In the genomic region with DNA sequence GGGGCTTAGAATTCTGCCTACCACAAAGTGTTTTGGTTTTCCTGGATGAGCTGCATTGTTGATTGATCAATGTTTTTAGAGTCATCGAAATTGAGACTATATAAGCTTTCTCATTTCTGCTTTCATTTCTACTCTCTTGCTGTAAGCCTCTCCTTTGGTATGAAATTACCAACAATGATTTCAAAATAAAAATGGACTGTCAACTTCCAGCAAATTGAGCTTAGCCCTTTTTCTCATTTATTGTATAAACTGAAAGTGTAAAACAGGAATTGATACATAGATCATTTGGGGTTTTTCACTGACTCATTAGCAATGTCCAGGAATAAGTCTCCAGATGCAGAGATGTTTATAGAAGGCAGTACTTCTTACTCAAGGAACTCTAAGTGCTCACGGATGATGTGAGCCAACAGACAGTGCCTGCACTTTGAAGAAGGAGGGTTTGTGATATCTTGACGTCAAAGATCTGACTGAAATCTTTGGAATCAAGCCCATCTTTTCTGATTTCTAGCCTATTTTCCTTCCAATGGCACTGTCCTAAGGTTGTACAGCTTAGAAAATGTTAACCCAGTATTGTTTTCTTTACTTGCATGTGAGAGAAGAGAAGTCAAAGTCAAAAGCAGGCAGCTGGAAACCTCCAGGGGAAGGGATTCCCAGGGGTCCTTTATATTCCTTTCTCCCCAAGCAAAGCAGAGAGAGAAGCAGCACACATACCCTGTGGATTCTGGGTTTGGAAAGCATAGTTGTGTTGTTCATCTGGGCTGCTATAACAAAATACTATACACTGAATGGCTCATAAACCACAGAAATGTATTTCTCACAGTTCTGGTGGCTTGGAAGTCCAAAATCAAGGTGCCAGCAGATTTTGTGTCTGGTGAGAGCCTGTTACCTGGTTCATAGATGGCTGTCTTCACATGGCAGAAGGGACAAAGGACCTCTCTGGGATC, we compare ENCODE assay signal across 8 cellular contexts. TPM values are rescaled to one million over a fixed set of nuclear protein-coding genes. Genes with fewer than 3 reads are reported as not detected.
A peak's percentile ranks its signal among the peaks of the same experiment; 100 is the strongest.
DNase-seq lines count a peak whose midpoint lies in the region; ATAC-seq and TF ChIP-seq lines count a peak whose summit lies in the region.

No MANE protein-coding gene starts in this region.

- ATAC-seq in HG03378 (IDR thresholded peaks at IDR 0.05; ENCODE audit: unreplicated experiment), result peak; percentile 46
- ATAC-seq in GM18505 (IDR thresholded peaks at IDR 0.05; ENCODE audit: unreplicated experiment), result no peak

- CTCF ChIA-PET in activated naive CD4-positive, alpha-beta T cell treated with anti-CD3 and anti-CD28 coated beads for 36 hours (lab: Charles Lee), result interaction anchor here (0.9 to 9.7 kb wide), 8 partner anchors 9 to 97 kb away, joined by 3 to 84 read pairs (median 8); a partner anchor contains a TSS

- peak; percentile 41 for DNase-seq in activated naive CD4-positive, alpha-beta T cell treated with anti-CD3 and anti-CD28 coated beads for 36 hours
- no peak for DNase-seq in activated naive CD4-positive, alpha-beta T cell treated with anti-CD3 and anti-CD28 coated beads, Interleukin-2, amount 50 U/mL, for 16 hours
- DNase-seq in cardiac fibroblast (ENCODE audit: low read depth in 2 of 2) (peak; percentile 21 to 84), stomach (no peak), DMS114 treated with DMSO at 0.1 percent for 48 hours (lab: John Stamatoyannopoulos, UW; ENCODE audit: unreplicated experiment) (no peak), NCI-H1092 (lab: John Stamatoyannopoulos, UW) (no peak)

- H3K4me3 ChIP-seq in cardiac fibroblast (replicated peaks in 1 of 2; ENCODE audit: low read depth in 2 of 2, low read length in 2 of 2), result no peak overlapping the region
- H3K4me3 ChIP-seq in stomach, result no peak overlapping the region

- no peak for TF ChIP-seq EP300 in stomach (IDR thresholded peaks at IDR 0.05)

- H3K9me3 Mint-ChIP-seq in activated naive CD4-positive, alpha-beta T cell treated with anti-CD3 and anti-CD28 coated beads for 36 hours, result no peaks in the 10 kb centered on the region

- no peaks in the 10 kb centered on the region for H3K36me3 Mint-ChIP-seq in activated naive CD4-positive, alpha-beta T cell treated with anti-CD3 and anti-CD28 coated beads for 36 hours (ENCODE audit: low read depth)

- no peaks in the 10 kb centered on the region for H3K27me3 Mint-ChIP-seq in activated naive CD4-positive, alpha-beta T cell treated with anti-CD3 and anti-CD28 coated beads for 36 hours (ENCODE audit: low read depth)

- TF ChIP-seq CTCF in cardiac fibroblast (IDR thresholded peaks at IDR 0.05; ENCODE audit: low read depth, low read length) (no peak), stomach (IDR thresholded peaks at IDR 0.05) (no peak)

- TF ChIP-seq POLR2A in stomach (IDR thresholded peaks at IDR 0.05), result no peak
- no peak for TF ChIP-seq POLR2A in GM18505 (IDR thresholded peaks at IDR 0.05; ENCODE audit: borderline replicate concordance, extremely low read depth, insufficient read depth, insufficient read length)

- H3K4me3 Mint-ChIP-seq in activated naive CD4-positive, alpha-beta T cell treated with anti-CD3 and anti-CD28 coated beads for 36 hours, result peak overlapping the region; percentile 39

- H3K27me3 ChIP-seq in stomach, result no peaks in the 10 kb centered on the region

- H3K27ac ChIP-seq in stomach, result peak overlapping the region; percentile 42 to 80 (median 63)

- no peaks in the 10 kb centered on the region for H3K9me3 ChIP-seq in stomach

- 25 to 44% (median 34%) methylated on average over 3 of the region's 3 CpGs for WGBS in stomach, 5 donors

- peaks cover 6 to 48% (median 12%) of the 10 kb centered on the region in 4 donors for H3K4me1 ChIP-seq in stomach

- intact Hi-C loops in activated naive CD4-positive, alpha-beta T cell treated with anti-CD3 and anti-CD28 coated beads for 36 hours (cut with micrococcal nuclease), result loop anchor here (1.0 to 10.0 kb wide), 9 partner anchors 15 to 1210 kb away; a partner anchor contains a TSS
- intact Hi-C loops in stomach (cut with DNase I; ENCODE audit: low total_unique reads), result no loop called here

- H3K4me1 Mint-ChIP-seq in activated naive CD4-positive, alpha-beta T cell treated with anti-CD3 and anti-CD28 coated beads for 36 hours (ENCODE audit: low read depth), result peaks cover 74% of the 10 kb centered on the region

- H3K27ac Mint-ChIP-seq in activated naive CD4-positive, alpha-beta T cell treated with anti-CD3 and anti-CD28 coated beads for 36 hours, result peak overlapping the region; percentile 92

- H3K36me3 ChIP-seq in stomach, result no peaks in the 10 kb centered on the region

RNA-seq across cellular contexts. Expression of a gene that starts 19.8 kb away (rescaled TPM):
- 10 to 100 TPM; 51.9 to 63.1 TPM for total RNA-seq in activated naive CD4-positive, alpha-beta T cell treated with anti-CD3 and anti-CD28 coated beads for 36 hours
- 100 to 1,000 TPM in 2 of 5 donors, 10 to 100 TPM in 3; 39.7 to 198 (median 61.8) TPM for total RNA-seq in stomach
- polyA plus RNA-seq in stomach, result 1 to 10 TPM; 2.3 to 4.8 (median 2.9) TPM

Comparison
In these comparisons a context has a peak if more than half of its experiments do, and no peak if none do; other contexts are left out.
1. DNase-seq: peak in activated naive CD4-positive, alpha-beta T cell treated with anti-CD3 and anti-CD28 coated beads for 36 hours (single experiment) and cardiac fibroblast (2 of 2); none in activated naive CD4-positive, alpha-beta T cell treated with anti-CD3 and anti-CD28 coated beads, Interleukin-2, amount 50 U/mL, for 16 hours (single experiment), stomach (single experiment), DMS114 treated with DMSO at 0.1 percent for 48 hours (single experiment) and NCI-H1092 (single experiment).